24 cellular contexts compared by ENCODE assay signal in genomic region chr20:8562356-8562755, GRCh38.
"Had no signal": no experiment of that assay in that cellular context is flagged by ENCODE, and none has a peak within 500 bp of the region (broad histone marks: within the 10 kb centered on the region; RNA-seq: fewer than 3 reads in every experiment).

No MANE protein-coding gene starts in this region.

- ATAC-seq: activated CD4-positive, CD25-positive, alpha-beta regulatory T cell treated with anti-CD3 and anti-CD28 coated beads, Interleukin-2, amount 50 U/mL, for 24 hours; activated CD8-positive, alpha-beta T cell treated with anti-CD3 and anti-CD28 coated beads for 36 hours; activated T-cell treated with anti-CD3 and anti-CD28 coated beads, Interleukin-2, amount 50 U/mL, for 4 hours; activated T-helper 17 cell treated with anti-CD3 and anti-CD28 coated beads, Interleukin-2, amount 50 U/mL, for 72 hours; gastroesophageal sphincter; T-helper 17 cell had no signal

- DNase-seq: activated B cell treated with CpG ODN at 0.5 μM for 24 hours; activated CD4-positive, alpha-beta T cell treated with anti-CD3 and anti-CD28 coated beads for 48 hours; activated CD4-positive, alpha-beta T cell treated with anti-CD3 and anti-CD28 coated beads, Interleukin-2, amount 50 U/mL, for 1 hour; activated CD4-positive, alpha-beta T cell treated with anti-CD3 and anti-CD28 coated beads, Interleukin-2, amount 50 U/mL, for 48 hours; activated CD8-positive, alpha-beta memory T cell treated with anti-CD3 and anti-CD28 coated beads for 24 hours; activated CD8-positive, alpha-beta T cell treated with anti-CD3 and anti-CD28 coated beads for 36 hours; activated effector memory CD4-positive, alpha-beta T cell treated with Interleukin-2 at 50 U/mL for 16 hours; activated gamma-delta T cell treated with Interleukin-2 at 50 U/mL for 16 hours; activated naive CD4-positive, alpha-beta T cell treated with anti-CD3 and anti-CD28 coated beads, Interleukin-2, amount 50 U/mL, for 16 hours; activated naive CD4-positive, alpha-beta T cell treated with Interleukin-2 at 50 U/mL for 16 hours; activated T-cell treated with anti-CD3 and anti-CD28 coated beads, Interleukin-2, amount 50 U/mL, for 4 hours; amniotic stem cell; brain microvascular endothelial cell; effector memory CD4-positive, alpha-beta T cell; endodermal cell; erythroblast; foreskin melanocyte; T-helper 1 cell; T-helper 17 cell; T1000; WERI-Rb-1 had no signal
